ENCODE assay signal across 12 cellular contexts in the genomic region with DNA sequence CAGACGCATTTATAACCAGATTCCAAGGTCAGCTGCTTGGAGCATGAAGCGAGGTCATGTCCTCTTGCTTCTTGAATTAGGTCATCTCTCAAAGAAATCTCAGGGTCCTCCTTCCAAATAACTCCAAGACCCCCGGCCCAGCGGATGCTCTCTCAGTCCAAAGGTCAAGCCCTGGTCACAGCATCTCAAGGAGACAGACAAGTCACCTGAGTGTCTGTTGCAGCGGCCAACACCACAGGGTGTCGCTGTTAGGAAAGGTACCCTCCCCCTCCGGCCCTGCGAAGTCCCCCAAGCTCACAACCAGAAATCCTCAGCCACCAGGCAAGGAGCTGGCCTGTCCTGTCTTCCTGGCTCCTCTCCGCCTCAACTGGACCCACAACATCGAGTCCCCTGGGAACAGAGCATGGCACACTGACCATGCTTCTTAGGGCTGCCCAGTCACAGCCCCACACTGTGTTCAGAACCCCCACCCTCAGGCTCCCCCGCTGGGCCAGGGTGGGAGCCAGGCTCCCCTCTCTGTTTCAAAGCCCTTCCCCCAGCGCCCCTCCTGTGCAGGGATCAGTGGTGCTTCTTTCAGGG.
A peak's percentile ranks its signal among the peaks of the same experiment; 100 is the strongest.
DNase-seq lines count a peak whose midpoint lies in the region; ATAC-seq and TF ChIP-seq lines count a peak whose summit lies in the region.
"Had no signal": no experiment of that assay in that cellular context is flagged by ENCODE, and none has a peak within 500 bp of the region (broad histone marks: within the 10 kb centered on the region; RNA-seq: fewer than 3 reads in every experiment).

No MANE protein-coding gene starts in this region.

- H3K4me1 ChIP-seq in foreskin keratinocyte: no peaks in the 10 kb centered on the region
- H3K4me1 ChIP-seq in testis: peaks cover 9% of the 10 kb centered on the region

- H3K27ac ChIP-seq in foreskin keratinocyte (no peak overlapping the region), testis (no peak overlapping the region)
- H3K27ac ChIP-seq: ascending aorta, SK-N-MC had no signal

- H3K36me3 ChIP-seq in testis (ENCODE audit: low read depth, missing control alignments): no peaks in the 10 kb centered on the region
- H3K36me3 ChIP-seq: ascending aorta had no signal

- H3K4me3 ChIP-seq in testis: no peak overlapping the region
- H3K4me3 ChIP-seq: ascending aorta, SK-N-MC had no signal

- intact Hi-C loops in Right ventricle myocardium inferior (cut with DNase I): loop anchor here (2.0 to 5.0 kb wide), 2 partner anchors 266 to 1711 kb away; no protein-coding TSS in a partner anchor
- intact Hi-C loops in left ventricle myocardium superior (cut with micrococcal nuclease): no loop called here
- intact Hi-C loops in testis (cut with DNase I; ENCODE audit: low total_unique reads): no loop called here

- no peaks in the 10 kb centered on the region for H3K9me3 ChIP-seq in testis
- H3K9me3 ChIP-seq: ascending aorta had no signal

- peak; percentile 54 for TF ChIP-seq CTCF in foreskin keratinocyte (conservative IDR thresholded peaks at IDR 0.05)
- TF ChIP-seq CTCF in testis (IDR thresholded peaks at IDR 0.05): peak in 2 of 3 experiments; percentile 5 to 15

- no peak for TF ChIP-seq POLR2A in testis (IDR thresholded peaks at IDR 0.05)

- DNase-seq in Right ventricle myocardium inferior (ENCODE audit: missing footprints) (peak; percentile 45), left ventricle myocardium superior (no peak), NCI-H460 (ENCODE audit: extremely low read depth, low read depth) (peak; percentile 22), foreskin keratinocyte (no peak), testis (no peak), midbrain (lab: John Stamatoyannopoulos, UW) (no peak), UCSD-AML1 (lab: John Stamatoyannopoulos, UW; ENCODE audit: unreplicated experiment) (no peak)
- DNase-seq: CD8-positive, alpha-beta memory T cell; NCI-H2029 had no signal

- ATAC-seq in Right ventricle myocardium inferior (no peak), left ventricle myocardium superior (no peak), foreskin keratinocyte (no peak), GM18873 (IDR thresholded peaks at IDR 0.05; ENCODE audit: low FRiP score, unreplicated experiment) (no peak)

- no peaks in the 10 kb centered on the region for H3K27me3 ChIP-seq in foreskin keratinocyte
- no peaks in the 10 kb centered on the region for H3K27me3 ChIP-seq in testis
- H3K27me3 ChIP-seq: ascending aorta had no signal

- 58 to 79% methylated on average over 12 of the region's 12 CpGs for WGBS in testis, 2 donors

Comparison
In these comparisons a context has a peak if more than half of its experiments do, and no peak if none do; other contexts are left out.
1. DNase-seq: peak in Right ventricle myocardium inferior (single experiment) and NCI-H460 (single experiment); none in left ventricle myocardium superior (single experiment), foreskin keratinocyte (0 of 2), testis (single experiment), midbrain (single experiment) and UCSD-AML1 (single experiment).